In the genomic region with DNA sequence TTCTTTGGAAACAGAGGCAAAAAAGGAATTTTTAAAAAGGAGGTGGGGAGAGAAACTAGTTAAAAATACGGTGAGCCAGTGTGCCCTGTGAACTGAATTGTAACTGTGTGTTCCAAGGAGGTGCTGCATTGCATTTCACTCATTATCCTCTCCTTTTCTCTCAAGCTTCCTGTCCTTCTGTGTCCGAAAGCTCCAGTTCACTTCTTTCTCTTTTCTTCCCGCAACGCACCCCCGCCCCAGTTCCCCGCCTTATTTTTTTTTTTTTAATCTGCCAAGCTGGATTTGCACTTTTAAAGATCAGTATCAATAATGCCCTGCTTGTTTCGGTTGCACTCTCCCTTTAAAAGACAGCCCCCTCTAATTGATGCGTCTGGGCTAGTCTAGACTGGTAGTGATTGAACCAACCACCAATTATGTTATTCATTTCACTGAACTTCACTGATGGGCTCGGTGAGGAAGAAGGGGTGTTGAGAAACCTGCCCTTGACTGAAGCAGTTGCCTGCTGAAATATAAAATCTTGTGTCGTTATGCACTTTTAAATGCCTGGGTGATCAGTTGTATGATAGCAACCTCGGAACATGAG, we compare ENCODE assay signal across 1 cellular context.
TF ChIP-seq lines count a peak whose summit lies in the region.

No MANE protein-coding gene starts in this region.

TF ChIP-seq in GM23338, 12 proteins besides CTCF, POLR2A, EP300 and RAD21 (continued from another document):
- TF ChIP-seq POLR2AphosphoS5 (IDR thresholded peaks at IDR 0.05; ENCODE audit: low read depth) = no peak
- no peak for TF ChIP-seq ZNF114 (CRISPR knock-in tag; IDR thresholded peaks at IDR 0.05)
- TF ChIP-seq, protein P1, sequence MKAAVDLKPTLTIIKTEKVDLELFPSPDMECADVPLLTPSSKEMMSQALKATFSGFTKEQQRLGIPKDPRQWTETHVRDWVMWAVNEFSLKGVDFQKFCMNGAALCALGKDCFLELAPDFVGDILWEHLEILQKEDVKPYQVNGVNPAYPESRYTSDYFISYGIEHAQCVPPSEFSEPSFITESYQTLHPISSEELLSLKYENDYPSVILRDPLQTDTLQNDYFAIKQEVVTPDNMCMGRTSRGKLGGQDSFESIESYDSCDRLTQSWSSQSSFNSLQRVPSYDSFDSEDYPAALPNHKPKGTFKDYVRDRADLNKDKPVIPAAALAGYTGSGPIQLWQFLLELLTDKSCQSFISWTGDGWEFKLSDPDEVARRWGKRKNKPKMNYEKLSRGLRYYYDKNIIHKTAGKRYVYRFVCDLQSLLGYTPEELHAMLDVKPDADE (IDR thresholded peaks at IDR 0.05) = no peak
- TF ChIP-seq EZH2phosphoT487 (IDR thresholded peaks at IDR 0.05; ENCODE audit: unreplicated experiment) = no peak
- TF ChIP-seq ZNF331 (CRISPR knock-in tag; IDR thresholded peaks at IDR 0.05; ENCODE audit: low read depth) = no peak
- TF ChIP-seq STAT1 (IDR thresholded peaks at IDR 0.05; ENCODE audit: unreplicated experiment) = no peak
- TF ChIP-seq, protein P2, sequence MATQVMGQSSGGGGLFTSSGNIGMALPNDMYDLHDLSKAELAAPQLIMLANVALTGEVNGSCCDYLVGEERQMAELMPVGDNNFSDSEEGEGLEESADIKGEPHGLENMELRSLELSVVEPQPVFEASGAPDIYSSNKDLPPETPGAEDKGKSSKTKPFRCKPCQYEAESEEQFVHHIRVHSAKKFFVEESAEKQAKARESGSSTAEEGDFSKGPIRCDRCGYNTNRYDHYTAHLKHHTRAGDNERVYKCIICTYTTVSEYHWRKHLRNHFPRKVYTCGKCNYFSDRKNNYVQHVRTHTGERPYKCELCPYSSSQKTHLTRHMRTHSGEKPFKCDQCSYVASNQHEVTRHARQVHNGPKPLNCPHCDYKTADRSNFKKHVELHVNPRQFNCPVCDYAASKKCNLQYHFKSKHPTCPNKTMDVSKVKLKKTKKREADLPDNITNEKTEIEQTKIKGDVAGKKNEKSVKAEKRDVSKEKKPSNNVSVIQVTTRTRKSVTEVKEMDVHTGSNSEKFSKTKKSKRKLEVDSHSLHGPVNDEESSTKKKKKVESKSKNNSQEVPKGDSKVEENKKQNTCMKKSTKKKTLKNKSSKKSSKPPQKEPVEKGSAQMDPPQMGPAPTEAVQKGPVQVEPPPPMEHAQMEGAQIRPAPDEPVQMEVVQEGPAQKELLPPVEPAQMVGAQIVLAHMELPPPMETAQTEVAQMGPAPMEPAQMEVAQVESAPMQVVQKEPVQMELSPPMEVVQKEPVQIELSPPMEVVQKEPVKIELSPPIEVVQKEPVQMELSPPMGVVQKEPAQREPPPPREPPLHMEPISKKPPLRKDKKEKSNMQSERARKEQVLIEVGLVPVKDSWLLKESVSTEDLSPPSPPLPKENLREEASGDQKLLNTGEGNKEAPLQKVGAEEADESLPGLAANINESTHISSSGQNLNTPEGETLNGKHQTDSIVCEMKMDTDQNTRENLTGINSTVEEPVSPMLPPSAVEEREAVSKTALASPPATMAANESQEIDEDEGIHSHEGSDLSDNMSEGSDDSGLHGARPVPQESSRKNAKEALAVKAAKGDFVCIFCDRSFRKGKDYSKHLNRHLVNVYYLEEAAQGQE (IDR thresholded peaks at IDR 0.05; ENCODE audit: unreplicated experiment) = no peak
- no peak for TF ChIP-seq JUNB (IDR thresholded peaks at IDR 0.05; ENCODE audit: unreplicated experiment)
- TF ChIP-seq EZH2 (IDR thresholded peaks at IDR 0.05; ENCODE audit: low read depth, unreplicated experiment) = no peak
- no peak for TF ChIP-seq NANOG (IDR thresholded peaks at IDR 0.05; ENCODE audit: borderline replicate concordance)
